Comparison of ENCODE assay signal across 16 cellular contexts in the genomic region with DNA sequence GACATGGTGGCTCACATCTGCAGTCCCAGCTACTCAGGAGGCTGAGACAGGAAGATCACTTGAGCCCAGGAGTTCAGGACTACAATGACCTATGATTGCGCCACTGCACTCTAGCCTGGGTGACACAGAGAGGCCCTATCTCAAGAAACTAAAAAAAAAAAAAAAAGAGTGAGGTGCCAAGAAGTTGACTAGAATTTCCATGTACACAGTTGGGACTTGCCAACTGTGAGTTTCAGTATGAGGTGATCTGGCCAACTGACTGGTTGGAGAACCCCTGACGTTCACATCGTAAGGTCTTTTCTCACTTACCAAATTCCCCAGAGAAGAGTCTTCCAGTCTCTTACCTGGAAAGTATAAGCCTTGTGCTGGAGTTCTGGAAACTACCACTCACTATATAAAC. TPM values are rescaled to one million over a fixed set of nuclear protein-coding genes. Genes with fewer than 3 reads are reported as not detected.
A peak's percentile ranks its signal among the peaks of the same experiment; 100 is the strongest.
DNase-seq lines count a peak whose midpoint lies in the region; ATAC-seq, FAIRE-seq and TF ChIP-seq lines count a peak whose summit lies in the region.
"Had no signal": no experiment of that assay in that cellular context is flagged by ENCODE, and none has a peak within 500 bp of the region (broad histone marks: within the 10 kb centered on the region; RNA-seq: fewer than 3 reads in every experiment).

No MANE protein-coding gene starts in this region.

- CTCF ChIA-PET in K562 (lab: Yijun Ruan, JAX; ENCODE audit: low intra/inter-chr PET ratio) = no interaction called here

- no peak for TF ChIP-seq RAD21 in K562 (CRISPR knock-in tag; conservative IDR thresholded peaks at IDR 0.05 in 1 of 2, IDR thresholded peaks at IDR 0.05 in 1 of 2)

- TF ChIP-seq POLR2A in K562 (conservative IDR thresholded peaks at IDR 0.05) = no peak

- no peak for ATAC-seq in Right ventricle myocardium inferior
- no peak for ATAC-seq in K562
- ATAC-seq in upper lobe of right lung = peak; percentile 1
- ATAC-seq in GM18868 (IDR thresholded peaks at IDR 0.05; ENCODE audit: unreplicated experiment) = no peak
- ATAC-seq: mucosa of descending colon had no signal

- intact Hi-C loops in Right ventricle myocardium inferior (cut with DNase I) = no loop called here
- intact Hi-C loops in cardiac septum (cut with DNase I) = no loop called here
- intact Hi-C loops in K562 (cut with micrococcal nuclease) = no loop called here
- intact Hi-C loops in upper lobe of right lung (cut with DNase I) = no loop called here

- H4K20me1 ChIP-seq in K562 (replicated peaks; ENCODE audit: control insufficient read depth, insufficient read depth, low read length) = no peaks in the 10 kb centered on the region

- H3K79me2 ChIP-seq in K562 (ENCODE audit: control insufficient read depth, insufficient read depth, low read length) = no peaks in the 10 kb centered on the region

- H3K36me3 ChIP-seq in K562 (ENCODE audit: control insufficient read depth, insufficient read depth, low read length) = no peaks in the 10 kb centered on the region
- H3K36me3 ChIP-seq in upper lobe of right lung = peaks cover 5% of the 10 kb centered on the region
- H3K36me3 ChIP-seq: prostate gland had no signal

- H3K9me3 ChIP-seq in K562 (replicated peaks; ENCODE audit: control insufficient read depth, insufficient read depth, low read depth, low read length) (no peaks in the 10 kb centered on the region), upper lobe of right lung (no peaks in the 10 kb centered on the region)
- H3K9me3 ChIP-seq: mucosa of descending colon, prostate gland had no signal

- H2AFZ ChIP-seq in K562 (ENCODE audit: low read depth, low read length) = no peak overlapping the region

- H3K9ac ChIP-seq in K562 (ENCODE audit: insufficient read depth in 1 of 2, low read depth in 2 of 2, low read length in 2 of 2) = no peak overlapping the region

- no peak overlapping the region for H3K4me3 ChIP-seq in K562
- H3K4me3 ChIP-seq in upper lobe of right lung = no peak overlapping the region
- H3K4me3 ChIP-seq: mucosa of descending colon, prostate gland had no signal

- peak; percentile 20 for DNase-seq in Right ventricle myocardium inferior (ENCODE audit: missing footprints)
- no peak for DNase-seq in cardiac septum (ENCODE audit: low spot score)
- DNase-seq in K562 (ENCODE audit: extremely low read depth in 1 of 4, low spot score in 3 of 4) = no peak
- no peak for DNase-seq in upper lobe of right lung
- no peak for DNase-seq in SK-N-DZ (ENCODE audit: low spot score)
- DNase-seq: DMS 273 treated with DMSO at 0.1 percent for 48 hours; effector memory CD4-positive, alpha-beta T cell; foreskin melanocyte; IMR-90; mucosa of descending colon; NCI-H187; NCI-H748 treated with DMSO at 0.1 percent for 48 hours; stimulated activated CD4-positive, alpha-beta T cell treated with anti-CD3 and anti-CD28 coated beads, Interleukin-2, amount 100 ng/mL, for 24 hours had no signal

- no peaks in the 10 kb centered on the region for H3K9me1 ChIP-seq in K562 (ENCODE audit: control insufficient read depth, insufficient read depth, low read length)

- WGBS in K562 (ENCODE audit: insufficient coverage, low coverage, missing lambda C conversion rate) = 10% methylated on average over 3 of the region's 3 CpGs

- H3K27me3 ChIP-seq in K562 (ENCODE audit: control insufficient read depth in 2 of 2, insufficient read depth in 2 of 2, low read length in 2 of 2) (no peaks in the 10 kb centered on the region), upper lobe of right lung (no peaks in the 10 kb centered on the region)

- POLR2A ChIA-PET in K562 (lab: Yijun Ruan, JAX) = no interaction called here

- TF ChIP-seq CTCF in K562 (IDR thresholded peaks at IDR 0.05 in 2 of 3, conservative IDR thresholded peaks at IDR 0.05 in 1 of 3; ENCODE audit: insufficient read depth in 2 of 3, low read depth in 1 of 3, low read length in 3 of 3) (no peak), upper lobe of right lung (IDR thresholded peaks at IDR 0.05) (no peak)

- no TSS peak for BruUV-seq in K562 (replicated peaks; lab: Mats Ljungman, UMichigan)

- no peak for FAIRE-seq in K562 (lab: Jason Lieb, UNC)
- FAIRE-seq: TTC549 had no signal

- in situ Hi-C loops in K562 (cut with MboI) = no loop called here

- H3K4me1 ChIP-seq in K562 (replicated peaks in 1 of 2; ENCODE audit: control insufficient read depth in 2 of 2, insufficient read depth in 2 of 2, low read length in 2 of 2) (peaks cover 0 to 14% of the 10 kb centered on the region in 2 experiments; a peak in 4 of 5 replicates), upper lobe of right lung (peaks cover 14% of the 10 kb centered on the region)

- TF ChIP-seq EP300 in K562 (IDR thresholded peaks at IDR 0.05; ENCODE audit: low read length) = no peak

- no peak overlapping the region for H3K4me2 ChIP-seq in K562 (ENCODE audit: insufficient read depth, low read length)

- H3K27ac ChIP-seq in K562 (ENCODE audit: extremely low read depth, low read depth, low read length) = no peak overlapping the region
- H3K27ac ChIP-seq in upper lobe of right lung = no peak overlapping the region
- H3K27ac ChIP-seq: prostate gland had no signal

RNA-seq across cellular contexts. Expression of a gene that starts 3.1 kb away (rescaled TPM):
- total RNA-seq in Right ventricle myocardium inferior (17.2 TPM), cardiac septum (19.9 TPM), K562 (2014; rRNA removed) (13.0 and 18.8 TPM in 2 replicates), K562 (2014; rRNA removed; fragmentation: Illumina TruSeq; extraction: Trizol) (12.6 and 16.1 TPM in 2 replicates), K562 (2015; rRNA removed; fragmentation: Illumina TruSeq; extraction: Trizol) (15.2 and 19.4 TPM in 2 replicates), K562 (2021) (10.4 and 11.4 TPM in 2 replicates), upper lobe of right lung (23.2 TPM)
- total RNA-seq in K562 (2011; cell fraction: chromatin; rRNA removed; ENCODE audit: low replicate concordance) = 6.3 and 9.7 TPM in 2 replicates
- total RNA-seq in K562 (2011; cell fraction: nucleolus; rRNA removed) = 9.7 and 10.4 TPM in 2 replicates
- total RNA-seq in K562 (2011; cell fraction: nucleoplasm; rRNA removed) = 7.3 and 11.4 TPM in 2 replicates
- polyA plus RNA-seq in K562 (2011; rRNA removed) (15.6 and 19.2 TPM in 2 replicates), K562 (2014; fragmentation: Illumina TruSeq; extraction: Trizol) (19.0 and 19.1 TPM in 2 replicates), K562 (2014; fragmentation: Nextera tagmentation; extraction: Ambion mirVana) (10 to 100 TPM; 17.8 to 30.6 TPM), K562 (2014; rRNA removed) (21.1 and 22.5 TPM in 2 replicates)
- polyA plus RNA-seq in K562 (2011; cell fraction: cytosol; rRNA removed) = 17.7 and 18.3 TPM in 2 replicates
- 8.5 and 11.9 TPM in 2 replicates for polyA plus RNA-seq in K562 (2011; cell fraction: nucleus; rRNA removed)
- polyA plus RNA-seq in K562 (2012) = 10.1 and 13.7 TPM in 2 replicates
- polyA minus RNA-seq in K562 (2011; rRNA and poly(A)+ RNA removed) = 11.8 and 11.9 TPM in 2 replicates
- polyA minus RNA-seq in K562 (2011; cell fraction: cytosol; rRNA and poly(A)+ RNA removed) = 5.7 and 9.1 TPM in 2 replicates
- 2.1 and 2.4 TPM in 2 replicates for polyA minus RNA-seq in K562 (2011; cell fraction: nucleus; rRNA and poly(A)+ RNA removed)
- polyA plus RNA-seq in SK-N-DZ (2014; cell fraction: cytosol; rRNA removed) = 29.9 and 42.2 TPM in 2 replicates
- polyA plus RNA-seq in SK-N-DZ (2014; cell fraction: nucleus; rRNA removed) = 27.0 and 35.1 TPM in 2 replicates

RNA-seq across cellular contexts. Expression of a gene that starts 11.5 kb away (rescaled TPM):
- 0.11 TPM for total RNA-seq in Right ventricle myocardium inferior
- 0.40 TPM for total RNA-seq in cardiac septum
- total RNA-seq in K562 (2011; cell fraction: chromatin; rRNA removed; ENCODE audit: low replicate concordance) = not detected in 2 replicates
- total RNA-seq in K562 (2011; cell fraction: nucleolus; rRNA removed) = not detected in 2 replicates
- not detected in 2 replicates for total RNA-seq in K562 (2011; cell fraction: nucleoplasm; rRNA removed)
- total RNA-seq in K562 (2014; rRNA removed) = not detected in 2 replicates
- not detected in 2 replicates for total RNA-seq in K562 (2014; rRNA removed; fragmentation: Illumina TruSeq; extraction: Trizol)
- not detected in 2 replicates for total RNA-seq in K562 (2015; rRNA removed; fragmentation: Illumina TruSeq; extraction: Trizol)
- total RNA-seq in K562 (2021) = 0.09 TPM in 1 of 2 replicates, not detected in the other
- polyA plus RNA-seq in K562 (2011; rRNA removed) = not detected in 2 replicates
- polyA plus RNA-seq in K562 (2011; cell fraction: cytosol; rRNA removed) = not detected in 2 replicates
- polyA plus RNA-seq in K562 (2011; cell fraction: nucleus; rRNA removed) = 0.04 TPM in 1 of 2 replicates, not detected in the other
- not detected in 2 replicates for polyA plus RNA-seq in K562 (2012)
- polyA plus RNA-seq in K562 (2014; fragmentation: Illumina TruSeq; extraction: Trizol) = not detected in 2 replicates
- not detected for polyA plus RNA-seq in K562 (2014; fragmentation: Nextera tagmentation; extraction: Ambion mirVana)
- polyA plus RNA-seq in K562 (2014; rRNA removed) = not detected in 2 replicates
- not detected in 2 replicates for polyA minus RNA-seq in K562 (2011; rRNA and poly(A)+ RNA removed)
- not detected in 2 replicates for polyA minus RNA-seq in K562 (2011; cell fraction: cytosol; rRNA and poly(A)+ RNA removed)
- not detected in 2 replicates for polyA minus RNA-seq in K562 (2011; cell fraction: nucleus; rRNA and poly(A)+ RNA removed)
- total RNA-seq in upper lobe of right lung = 9.6 TPM
- 0.09 TPM in 1 of 2 replicates, not detected in the other for polyA plus RNA-seq in SK-N-DZ (2014; cell fraction: cytosol; rRNA removed)
- not detected in 2 replicates for polyA plus RNA-seq in SK-N-DZ (2014; cell fraction: nucleus; rRNA removed)
- total RNA-seq: IMR-90 had no signal

RNA-seq across cellular contexts. Expression of a gene that starts 11.6 kb away (rescaled TPM):
- total RNA-seq in Right ventricle myocardium inferior (3.9 TPM), cardiac septum (3.6 TPM), K562 (2014; rRNA removed) (0.05 TPM in 1 of 2 replicates, not detected in the other), K562 (2014; rRNA removed; fragmentation: Illumina TruSeq; extraction: Trizol) (not detected in 2 replicates), K562 (2015; rRNA removed; fragmentation: Illumina TruSeq; extraction: Trizol) (0.22 TPM in 1 of 2 replicates, not detected in the other), K562 (2021) (0.25 and 0.55 TPM in 2 replicates), upper lobe of right lung (169 TPM)
- 0.28 TPM in 1 of 2 replicates, not detected in the other for total RNA-seq in K562 (2011; cell fraction: chromatin; rRNA removed; ENCODE audit: low replicate concordance)
- 1.5 TPM in 1 of 2 replicates, not detected in the other for total RNA-seq in K562 (2011; cell fraction: nucleolus; rRNA removed)
- 0.31 and 0.51 TPM in 2 replicates for total RNA-seq in K562 (2011; cell fraction: nucleoplasm; rRNA removed)
- polyA plus RNA-seq in K562 (2011; rRNA removed) (0.24 and 0.30 TPM in 2 replicates), K562 (2014; fragmentation: Illumina TruSeq; extraction: Trizol) (0.10 and 0.26 TPM in 2 replicates), K562 (2014; fragmentation: Nextera tagmentation; extraction: Ambion mirVana) (under 1 TPM in 1 of 2 experiments, not detected in 1; 0.07 TPM), K562 (2014; rRNA removed) (0.68 TPM in 1 of 2 replicates, not detected in the other)
- 0.31 and 0.36 TPM in 2 replicates for polyA plus RNA-seq in K562 (2011; cell fraction: cytosol; rRNA removed)
- polyA plus RNA-seq in K562 (2011; cell fraction: nucleus; rRNA removed) = 0.14 and 0.18 TPM in 2 replicates
- 0.26 and 0.48 TPM in 2 replicates for polyA plus RNA-seq in K562 (2012)
- 0.28 TPM in 1 of 2 replicates, not detected in the other for polyA minus RNA-seq in K562 (2011; rRNA and poly(A)+ RNA removed)
- not detected in 2 replicates for polyA minus RNA-seq in K562 (2011; cell fraction: cytosol; rRNA and poly(A)+ RNA removed)
- polyA minus RNA-seq in K562 (2011; cell fraction: nucleus; rRNA and poly(A)+ RNA removed) = not detected in 2 replicates
- polyA plus RNA-seq in SK-N-DZ (2014; cell fraction: cytosol; rRNA removed) = not detected in 2 replicates
- not detected in 2 replicates for polyA plus RNA-seq in SK-N-DZ (2014; cell fraction: nucleus; rRNA removed)

RNA-seq across cellular contexts. Expression of a gene that starts 17.7 kb away (rescaled TPM):
- total RNA-seq in Right ventricle myocardium inferior = 28.3 TPM
- 20.8 TPM for total RNA-seq in cardiac septum
- 15.3 and 26.8 TPM in 2 replicates for total RNA-seq in K562 (2011; cell fraction: chromatin; rRNA removed; ENCODE audit: low replicate concordance)
- 10.2 and 13.6 TPM in 2 replicates for total RNA-seq in K562 (2011; cell fraction: nucleolus; rRNA removed)
- total RNA-seq in K562 (2011; cell fraction: nucleoplasm; rRNA removed) = 14.5 and 18.3 TPM in 2 replicates
- total RNA-seq in K562 (2014; rRNA removed) = 7.2 and 12.2 TPM in 2 replicates
- total RNA-seq in K562 (2014; rRNA removed; fragmentation: Illumina TruSeq; extraction: Trizol) = 7.3 and 8.2 TPM in 2 replicates
- 7.9 and 9.8 TPM in 2 replicates for total RNA-seq in K562 (2015; rRNA removed; fragmentation: Illumina TruSeq; extraction: Trizol)
- total RNA-seq in K562 (2021) = 14.7 and 15.2 TPM in 2 replicates
- 7.0 and 8.8 TPM in 2 replicates for polyA plus RNA-seq in K562 (2011; rRNA removed)
- polyA plus RNA-seq in K562 (2011; cell fraction: cytosol; rRNA removed) = 6.3 and 14.0 TPM in 2 replicates
- 13.2 and 20.5 TPM in 2 replicates for polyA plus RNA-seq in K562 (2011; cell fraction: nucleus; rRNA removed)
- 13.5 and 18.0 TPM in 2 replicates for polyA plus RNA-seq in K562 (2012)
- 14.3 and 15.3 TPM in 2 replicates for polyA plus RNA-seq in K562 (2014; fragmentation: Illumina TruSeq; extraction: Trizol)
- polyA plus RNA-seq in K562 (2014; fragmentation: Nextera tagmentation; extraction: Ambion mirVana) = under 1 TPM; 0.79 to 0.80 TPM
- 7.5 and 9.4 TPM in 2 replicates for polyA plus RNA-seq in K562 (2014; rRNA removed)
- 3.6 and 5.0 TPM in 2 replicates for polyA minus RNA-seq in K562 (2011; rRNA and poly(A)+ RNA removed)
- polyA minus RNA-seq in K562 (2011; cell fraction: cytosol; rRNA and poly(A)+ RNA removed) = 4.1 and 5.1 TPM in 2 replicates
- 3.0 and 3.6 TPM in 2 replicates for polyA minus RNA-seq in K562 (2011; cell fraction: nucleus; rRNA and poly(A)+ RNA removed)
- 131 TPM for total RNA-seq in upper lobe of right lung
- polyA plus RNA-seq in SK-N-DZ (2014; cell fraction: cytosol; rRNA removed) = 73.0 and 73.3 TPM in 2 replicates
- 161 and 177 TPM in 2 replicates for polyA plus RNA-seq in SK-N-DZ (2014; cell fraction: nucleus; rRNA removed)

RNA-seq across cellular contexts. Expression of a gene that starts 24.2 kb away (rescaled TPM):
- 34.4 TPM for total RNA-seq in Right ventricle myocardium inferior
- 36.4 TPM for total RNA-seq in cardiac septum
- total RNA-seq in K562 (2011; cell fraction: chromatin; rRNA removed; ENCODE audit: low replicate concordance) = 101 and 191 TPM in 2 replicates
- total RNA-seq in K562 (2011; cell fraction: nucleolus; rRNA removed) = 108 and 112 TPM in 2 replicates
- total RNA-seq in K562 (2011; cell fraction: nucleoplasm; rRNA removed) = 98.5 and 106 TPM in 2 replicates
- 17.4 and 23.9 TPM in 2 replicates for total RNA-seq in K562 (2014; rRNA removed)
- total RNA-seq in K562 (2014; rRNA removed; fragmentation: Illumina TruSeq; extraction: Trizol) = 6.8 and 8.2 TPM in 2 replicates
- total RNA-seq in K562 (2015; rRNA removed; fragmentation: Illumina TruSeq; extraction: Trizol) = 8.3 and 10.3 TPM in 2 replicates
- 80.3 and 96.4 TPM in 2 replicates for total RNA-seq in K562 (2021)
- polyA plus RNA-seq in K562 (2011; rRNA removed) = 7.9 and 34.2 TPM in 2 replicates
- 8.8 and 12.9 TPM in 2 replicates for polyA plus RNA-seq in K562 (2011; cell fraction: cytosol; rRNA removed)
- polyA plus RNA-seq in K562 (2011; cell fraction: nucleus; rRNA removed) = 89.1 and 93.1 TPM in 2 replicates
- polyA plus RNA-seq in K562 (2012) = 36.7 and 40.6 TPM in 2 replicates
- polyA plus RNA-seq in K562 (2014; fragmentation: Illumina TruSeq; extraction: Trizol) = 24.0 and 35.1 TPM in 2 replicates
- polyA plus RNA-seq in K562 (2014; fragmentation: Nextera tagmentation; extraction: Ambion mirVana) = under 1 TPM; 0.29 to 0.53 TPM
- 17.3 and 20.3 TPM in 2 replicates for polyA plus RNA-seq in K562 (2014; rRNA removed)
- 14.8 and 20.7 TPM in 2 replicates for polyA minus RNA-seq in K562 (2011; rRNA and poly(A)+ RNA removed)
- polyA minus RNA-seq in K562 (2011; cell fraction: cytosol; rRNA and poly(A)+ RNA removed) = 29.0 and 30.2 TPM in 2 replicates
- 47.8 and 62.3 TPM in 2 replicates for polyA minus RNA-seq in K562 (2011; cell fraction: nucleus; rRNA and poly(A)+ RNA removed)
- 39.0 TPM for total RNA-seq in upper lobe of right lung
- 52.6 and 84.1 TPM in 2 replicates for polyA plus RNA-seq in SK-N-DZ (2014; cell fraction: cytosol; rRNA removed)
- 54.6 and 103 TPM in 2 replicates for polyA plus RNA-seq in SK-N-DZ (2014; cell fraction: nucleus; rRNA removed)

Comparison
In these comparisons a context has a peak if more than half of its experiments do, and no peak if none do; other contexts are left out.
1. RNA of a gene that starts 11.6 kb away (total RNA-seq): 169 TPM in upper lobe of right lung (single experiment); 3.9 TPM in Right ventricle myocardium inferior (single experiment), 3.6 TPM in cardiac septum (single experiment) and 0.05 to 1.5 TPM in K562; every median in the first group is over 10 times any median in the second.